8 cellular contexts compared by ENCODE assay signal in the genomic region with DNA sequence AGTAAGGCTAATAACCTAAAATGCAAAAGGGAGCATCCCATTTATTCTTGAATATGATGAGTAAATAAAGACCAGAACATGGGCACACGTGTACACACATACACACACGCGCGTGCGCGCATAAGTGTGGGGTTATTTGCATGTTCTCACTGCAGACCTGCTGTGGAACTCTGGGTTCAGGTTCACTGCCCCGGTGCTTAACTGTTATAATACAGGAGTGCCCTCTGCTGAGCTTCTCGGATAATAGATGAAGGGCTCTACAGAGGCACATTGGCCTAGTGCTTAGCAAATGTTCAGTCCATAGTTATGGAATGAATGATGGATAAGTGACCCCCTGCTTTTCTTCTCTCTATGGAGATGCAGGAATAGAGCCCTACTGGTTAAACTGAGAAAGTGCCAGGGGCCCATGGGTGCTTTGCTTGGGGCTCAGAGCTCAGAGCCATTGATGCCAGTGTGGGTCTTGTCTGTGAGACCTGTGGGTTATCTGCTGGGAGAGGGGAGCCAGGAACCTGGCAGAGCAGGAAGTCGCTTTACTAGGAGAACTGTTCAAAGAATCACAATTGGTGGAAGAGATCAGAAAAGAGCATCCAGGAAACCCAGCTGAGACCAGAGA. TPM values are rescaled to one million over a fixed set of nuclear protein-coding genes. Genes with fewer than 3 reads are reported as not detected.
DNase-seq lines count a peak whose midpoint lies in the region; ATAC-seq and TF ChIP-seq lines count a peak whose summit lies in the region.

No MANE protein-coding gene starts in this region.

- H3K79me2 ChIP-seq in OCI-LY3 (ENCODE audit: low read length) = no peaks in the 10 kb centered on the region

- H3K4me3 ChIP-seq in OCI-LY3 (ENCODE audit: low read length) (no peak overlapping the region), fibroblast of villous mesenchyme (ENCODE audit: low read depth, low read length) (no peak overlapping the region)

- peaks cover 5% of the 10 kb centered on the region; the same call in 1 of the 2 replicates for H3K4me1 ChIP-seq in OCI-LY3 (ENCODE audit: low read length)

- no peak overlapping the region for H3K9ac ChIP-seq in OCI-LY3 (ENCODE audit: low read length)

- ATAC-seq in GM19043 (IDR thresholded peaks at IDR 0.05; ENCODE audit: low read depth, unreplicated experiment) = peak; percentile 55
- peak; percentile 48 for ATAC-seq in HG03442 (IDR thresholded peaks at IDR 0.05; ENCODE audit: unreplicated experiment)

- peak; percentile 70 for TF ChIP-seq CTCF in OCI-LY3 (IDR thresholded peaks at IDR 0.05; ENCODE audit: low read depth, low read length)
- TF ChIP-seq CTCF in fibroblast of villous mesenchyme (IDR thresholded peaks at IDR 0.05; ENCODE audit: insufficient read depth, low read depth, low read length) = peak; percentile 67

- no peak overlapping the region for H2AFZ ChIP-seq in OCI-LY3 (ENCODE audit: low read depth, low read length)

- DNase-seq in CD1c-positive myeloid dendritic cell (ENCODE audit: extremely low spot score) = peak; percentile 83
- peak; percentile 53 for DNase-seq in activated T-helper 1 cell treated with Interleukin-2 at 50 U/mL for 16 hours (ENCODE audit: low read depth)
- peak; percentile 65 for DNase-seq in fibroblast of villous mesenchyme (ENCODE audit: low read depth)
- DNase-seq in posterior vena cava (ENCODE audit: low spot score) = peak; percentile 87
- no peak for DNase-seq in OCI-M2 (lab: John Stamatoyannopoulos, UW; ENCODE audit: unreplicated experiment)

- H3K9me3 ChIP-seq in OCI-LY3 (ENCODE audit: insufficient read depth, low read length) = no peaks in the 10 kb centered on the region

- H3K27ac ChIP-seq in OCI-LY3 (ENCODE audit: low read length) = no peak overlapping the region

- no peaks in the 10 kb centered on the region for H4K20me1 ChIP-seq in OCI-LY3 (ENCODE audit: insufficient read depth, low read length)

- no peak overlapping the region for H3K4me2 ChIP-seq in OCI-LY3 (ENCODE audit: low read length)

- H3K27me3 ChIP-seq in OCI-LY3 (ENCODE audit: low read depth, low read length) = peaks cover 24% of the 10 kb centered on the region; the same call in 1 of the 2 replicates

- intact Hi-C loops in posterior vena cava (cut with DNase I) = no loop called here

- no peaks in the 10 kb centered on the region for H3K36me3 ChIP-seq in OCI-LY3 (replicated peaks; ENCODE audit: low read depth, low read length)

RNA-seq across cellular contexts. Expression of a gene that starts 3.6 kb away (rescaled TPM):
- 16.4 and 28.7 TPM in 2 replicates for total RNA-seq in fibroblast of villous mesenchyme
- 10 to 100 TPM; 12.5 to 13.0 TPM for total RNA-seq in posterior vena cava
